Comparison of ENCODE assay signal across 6 cellular contexts in genomic region chr7:100217934-100218333, GRCh38. TPM values are rescaled to one million over a fixed set of nuclear protein-coding genes. Genes with fewer than 3 reads are reported as not detected.
DNase-seq lines count a peak whose midpoint lies in the region; ATAC-seq and TF ChIP-seq lines count a peak whose summit lies in the region.
"Not testable (repeated sequence)": the region's sequence is repeated elsewhere in the genome, so short reads cannot be mapped to it uniquely, and the experiment has no call there.

No MANE protein-coding gene starts in this region.

- not testable (repeated sequence) for H3K27me3 ChIP-seq in OCI-LY3 (ENCODE audit: low read depth, low read length)

- H3K9me3 Mint-ChIP-seq in activated T-helper 2 cell treated with anti-CD3 and anti-CD28 coated beads, Interferon-gamma antibody, Interleukin-2, Interleukin-4, amounts not matched to agents 10 μg/mL and 5 μg/mL and 100 μg/mL, durations not matched to agents 14 hours and 24 hours and 36 hours: not testable (repeated sequence)

- peak; percentile 92 for DNase-seq in DMS53 (lab: John Stamatoyannopoulos, UW)
- peak; percentile 55 for DNase-seq in activated T-helper 2 cell treated with anti-CD3 and anti-CD28 coated beads, Interferon-gamma antibody, Interleukin-2, Interleukin-4, amounts not matched to agents 10 μg/mL and 5 μg/mL and 100 μg/mL, durations not matched to agents 14 hours and 24 hours and 36 hours (ENCODE audit: low spot score)
- peak; percentile 92 for DNase-seq in cardiac septum (ENCODE audit: low spot score)
- DNase-seq in stimulated activated CD4-positive, alpha-beta T cell treated with anti-CD3 and anti-CD28 coated beads, Interleukin-4, amount 100 ng/mL, for 1 hour: peak; percentile 74

- H3K4me2 ChIP-seq in OCI-LY3 (ENCODE audit: low read length): not testable (repeated sequence)

- peak overlapping the region; percentile 69; the same call in 1 of the 2 replicates for H3K4me3 ChIP-seq in OCI-LY3 (ENCODE audit: low read length)

- peaks cover 27% of the 10 kb centered on the region for H3K4me1 ChIP-seq in OCI-LY3 (ENCODE audit: low read length)

- not testable (repeated sequence) for H3K36me3 ChIP-seq in OCI-LY3 (replicated peaks; ENCODE audit: low read depth, low read length)

- peaks cover 33% of the 10 kb centered on the region for H3K36me3 Mint-ChIP-seq in activated T-helper 2 cell treated with anti-CD3 and anti-CD28 coated beads, Interferon-gamma antibody, Interleukin-2, Interleukin-4, amounts not matched to agents 10 μg/mL and 5 μg/mL and 100 μg/mL, durations not matched to agents 14 hours and 24 hours and 36 hours (ENCODE audit: low read depth)

- not testable (repeated sequence) for H3K79me2 ChIP-seq in OCI-LY3 (ENCODE audit: low read length)

- not testable (repeated sequence) for H3K9me3 ChIP-seq in OCI-LY3 (ENCODE audit: insufficient read depth, low read length)

- peaks cover 54% of the 10 kb centered on the region for H3K4me1 Mint-ChIP-seq in activated T-helper 2 cell treated with anti-CD3 and anti-CD28 coated beads, Interferon-gamma antibody, Interleukin-2, Interleukin-4, amounts not matched to agents 10 μg/mL and 5 μg/mL and 100 μg/mL, durations not matched to agents 14 hours and 24 hours and 36 hours (ENCODE audit: low read depth)

- peak overlapping the region; percentile 94 for H3K27ac Mint-ChIP-seq in activated T-helper 2 cell treated with anti-CD3 and anti-CD28 coated beads, Interferon-gamma antibody, Interleukin-2, Interleukin-4, amounts not matched to agents 10 μg/mL and 5 μg/mL and 100 μg/mL, durations not matched to agents 14 hours and 24 hours and 36 hours

- not testable (repeated sequence) for H3K27me3 Mint-ChIP-seq in activated T-helper 2 cell treated with anti-CD3 and anti-CD28 coated beads, Interferon-gamma antibody, Interleukin-2, Interleukin-4, amounts not matched to agents 10 μg/mL and 5 μg/mL and 100 μg/mL, durations not matched to agents 14 hours and 24 hours and 36 hours (ENCODE audit: low read depth)

- ATAC-seq in HG03064 (IDR thresholded peaks at IDR 0.05; ENCODE audit: low read depth, unreplicated experiment): peak; percentile 5

- H3K4me3 Mint-ChIP-seq in activated T-helper 2 cell treated with anti-CD3 and anti-CD28 coated beads, Interferon-gamma antibody, Interleukin-2, Interleukin-4, amounts not matched to agents 10 μg/mL and 5 μg/mL and 100 μg/mL, durations not matched to agents 14 hours and 24 hours and 36 hours (ENCODE audit: low read depth): peak overlapping the region; percentile 62

- TF ChIP-seq CTCF in OCI-LY3 (IDR thresholded peaks at IDR 0.05; ENCODE audit: low read depth, low read length): not testable (repeated sequence)

- H4K20me1 ChIP-seq in OCI-LY3 (ENCODE audit: insufficient read depth, low read length): not testable (repeated sequence)

- H2AFZ ChIP-seq in OCI-LY3 (ENCODE audit: low read depth, low read length): not testable (repeated sequence)

- intact Hi-C loops in activated T-helper 2 cell treated with anti-CD3 and anti-CD28 coated beads, Interferon-gamma antibody, Interleukin-2, Interleukin-4, amounts not matched to agents 10 μg/mL and 5 μg/mL and 100 μg/mL, durations not matched to agents 14 hours and 24 hours and 36 hours (cut with micrococcal nuclease): loop anchor here (1.0 to 2.0 kb wide), 2 partner anchors 27 to 86 kb away; no protein-coding TSS in a partner anchor
- intact Hi-C loops in cardiac septum (cut with DNase I): loop anchor here (2.0 kb wide), 1 partner anchor 85 kb away; no protein-coding TSS in a partner anchor

- not testable (repeated sequence) for H3K9ac ChIP-seq in OCI-LY3 (ENCODE audit: low read length)

- H3K27ac ChIP-seq in OCI-LY3 (ENCODE audit: low read length): peak overlapping the region; percentile 82

RNA-seq across cellular contexts. Expression of gene PVRIG, which starts 1.8 kb away (rescaled TPM):
- total RNA-seq in activated T-helper 2 cell treated with anti-CD3 and anti-CD28 coated beads, Interferon-gamma antibody, Interleukin-2, Interleukin-4, amounts not matched to agents 10 μg/mL and 5 μg/mL and 100 μg/mL, durations not matched to agents 14 hours and 24 hours and 36 hours: 18.7 and 21.7 TPM in 2 replicates
- total RNA-seq in cardiac septum: not detected

RNA-seq across cellular contexts. Expression of gene STAG3, which starts 40.2 kb away (rescaled TPM):
- total RNA-seq in activated T-helper 2 cell treated with anti-CD3 and anti-CD28 coated beads, Interferon-gamma antibody, Interleukin-2, Interleukin-4, amounts not matched to agents 10 μg/mL and 5 μg/mL and 100 μg/mL, durations not matched to agents 14 hours and 24 hours and 36 hours: 20.6 and 22.3 TPM in 2 replicates
- total RNA-seq in cardiac septum: 0.43 TPM

RNA-seq across cellular contexts. Expression of gene GPC2, which starts 40.8 kb away (rescaled TPM):
- 7.0 and 7.8 TPM in 2 replicates for total RNA-seq in activated T-helper 2 cell treated with anti-CD3 and anti-CD28 coated beads, Interferon-gamma antibody, Interleukin-2, Interleukin-4, amounts not matched to agents 10 μg/mL and 5 μg/mL and 100 μg/mL, durations not matched to agents 14 hours and 24 hours and 36 hours
- 0.92 TPM for total RNA-seq in cardiac septum

RNA-seq across cellular contexts. Expression of gene GAL3ST4, which starts 49.5 kb away (rescaled TPM):
- 2.4 and 2.8 TPM in 2 replicates for total RNA-seq in activated T-helper 2 cell treated with anti-CD3 and anti-CD28 coated beads, Interferon-gamma antibody, Interleukin-2, Interleukin-4, amounts not matched to agents 10 μg/mL and 5 μg/mL and 100 μg/mL, durations not matched to agents 14 hours and 24 hours and 36 hours
- 1.5 TPM for total RNA-seq in cardiac septum

RNA-seq across cellular contexts. Expression of gene TRAPPC14, which starts 59.4 kb away (rescaled TPM):
- 31.2 and 33.2 TPM in 2 replicates for total RNA-seq in activated T-helper 2 cell treated with anti-CD3 and anti-CD28 coated beads, Interferon-gamma antibody, Interleukin-2, Interleukin-4, amounts not matched to agents 10 μg/mL and 5 μg/mL and 100 μg/mL, durations not matched to agents 14 hours and 24 hours and 36 hours
- 11.4 TPM for total RNA-seq in cardiac septum

Comparison
In these comparisons a context has a peak if more than half of its experiments do, and no peak if none do; other contexts are left out.
1. Peak in every context shown above with its lines: DNase-seq, ATAC-seq, H3K4me3 ChIP-seq and H3K27ac ChIP-seq.
2. RNA of gene PVRIG, which starts 1.8 kb away (total RNA-seq): 18.7 to 21.7 TPM in activated T-helper 2 cell treated with anti-CD3 and anti-CD28 coated beads, Interferon-gamma antibody, Interleukin-2, Interleukin-4, amounts not matched to agents 10 μg/mL and 5 μg/mL and 100 μg/mL, durations not matched to agents 14 hours and 24 hours and 36 hours; not detected in cardiac septum (single experiment); every median in the first group is over 10 times any median in the second.
3. RNA of gene STAG3, which starts 40.2 kb away (total RNA-seq): 20.6 to 22.3 TPM in activated T-helper 2 cell treated with anti-CD3 and anti-CD28 coated beads, Interferon-gamma antibody, Interleukin-2, Interleukin-4, amounts not matched to agents 10 μg/mL and 5 μg/mL and 100 μg/mL, durations not matched to agents 14 hours and 24 hours and 36 hours; 0.43 TPM in cardiac septum (single experiment); every median in the first group is over 10 times any median in the second.